Comparison of ENCODE assay signal across 8 cellular contexts in the genomic region with DNA sequence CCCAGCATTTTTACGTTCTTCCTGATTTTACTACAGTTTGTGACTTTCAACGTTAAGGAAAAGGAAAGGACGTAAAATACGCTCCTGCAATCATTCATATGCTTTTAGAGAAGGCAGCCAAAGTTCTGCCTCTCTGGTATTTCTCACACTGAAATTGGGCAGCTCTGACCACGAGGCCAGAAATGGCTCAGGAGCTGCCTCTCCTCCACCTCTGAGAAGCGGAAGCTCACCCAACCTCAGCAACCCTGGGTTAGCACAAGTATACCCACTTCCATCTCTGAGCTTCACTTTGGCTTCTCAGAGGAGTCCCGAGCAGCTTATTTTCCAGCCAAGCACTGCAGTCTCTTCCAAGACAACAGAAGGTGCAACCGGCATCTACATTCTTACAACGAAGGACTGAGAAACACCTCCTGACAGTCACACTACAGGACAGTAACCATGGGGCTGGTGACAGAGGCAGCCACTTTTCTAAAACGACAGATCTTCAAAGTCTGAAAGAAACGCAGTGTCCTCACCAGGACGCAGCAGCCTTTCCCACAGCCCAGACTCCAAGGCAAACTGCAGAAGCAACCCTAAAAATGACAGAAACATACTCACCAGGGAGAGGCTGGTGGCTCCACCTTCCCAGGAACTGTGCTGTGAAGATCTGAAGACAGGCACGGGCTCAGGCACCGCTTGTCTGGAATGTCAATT.
DNase-seq lines count a peak whose midpoint lies in the region; ATAC-seq and TF ChIP-seq lines count a peak whose summit lies in the region.
"Not testable (repeated sequence)": the region's sequence is repeated elsewhere in the genome, so short reads cannot be mapped to it uniquely, and the experiment has no call there.

No MANE protein-coding gene starts in this region.

- H3K27me3 Mint-ChIP-seq in activated naive CD8-positive, alpha-beta T cell treated with anti-CD3 and anti-CD28 coated beads, Interleukin-2, amount 10 ng/mL, durations not matched to agents 7 days and 5 days, result not testable (repeated sequence)

- POLR2A ChIA-PET in BJ (lab: Charles Lee); activated naive CD8-positive, alpha-beta T cell treated with anti-CD3 and anti-CD28 coated beads, Interleukin-2, amount 10 ng/mL, durations not matched to agents 7 days and 5 days (lab: Charles Lee): not testable (repeated sequence)

- H3K36me3 Mint-ChIP-seq in activated naive CD8-positive, alpha-beta T cell treated with anti-CD3 and anti-CD28 coated beads, Interleukin-2, amount 10 ng/mL, durations not matched to agents 7 days and 5 days, result not testable (repeated sequence)

- H2BK5ac ChIP-seq in mesendoderm (ENCODE audit: low read length), result not testable (repeated sequence)

- H3K36me3 ChIP-seq in BJ (ENCODE audit: control insufficient read depth, insufficient read depth, low read length); SK-N-MC (ENCODE audit: insufficient read depth, low read length); fibroblast of lung (ENCODE audit: control insufficient read depth, insufficient read depth, low read length); mesendoderm (ENCODE audit: control insufficient read depth, insufficient read depth, low read length): not testable (repeated sequence)

- H3K4me1 Mint-ChIP-seq in activated naive CD8-positive, alpha-beta T cell treated with anti-CD3 and anti-CD28 coated beads, Interleukin-2, amount 10 ng/mL, durations not matched to agents 7 days and 5 days, result peaks cover 14% of the 10 kb centered on the region

- H3K9ac ChIP-seq in SK-N-MC (ENCODE audit: insufficient read length); mesendoderm (ENCODE audit: low read length): not testable (repeated sequence)
- peak overlapping the region; percentile 69 for H3K9ac ChIP-seq in fibroblast of lung (ENCODE audit: insufficient read depth, low read length)

- WGBS in mesendoderm (ENCODE audit: extremely low coverage, insufficient coverage, low lambda C conversion rate), result no CpG with 5 or more reads among the region's 14 CpGs

- H2BK15ac ChIP-seq in mesendoderm (replicated peaks; ENCODE audit: low read depth), result not testable (repeated sequence)

- not testable (repeated sequence) for H3K18ac ChIP-seq in mesendoderm (ENCODE audit: low read length)

- not testable (repeated sequence) for DNase-seq in BJ (ENCODE audit: low read depth); SK-N-MC (ENCODE audit: low read depth, low spot score); activated naive CD8-positive, alpha-beta T cell treated with anti-CD3 and anti-CD28 coated beads, Interleukin-2, amount 10 ng/mL, durations not matched to agents 7 days and 5 days; fibroblast of lung (ENCODE audit: low read depth in 2 of 2); mesendoderm
- DNase-seq in stimulated activated CD8-positive, alpha-beta memory T cell treated with anti-CD3 and anti-CD28 coated beads, Interleukin-4, amount 100 ng/mL, for 48 hours, result peak; percentile 45

- not testable (repeated sequence) for H3K4me2 ChIP-seq in fibroblast of lung (ENCODE audit: extremely low read depth, insufficient read depth, low read length); mesendoderm (ENCODE audit: low read length)

- not testable (repeated sequence) for H2BK120ac ChIP-seq in mesendoderm (ENCODE audit: low read depth, low read length)

- not testable (repeated sequence) for H3K27ac ChIP-seq in SK-N-MC; mesendoderm (ENCODE audit: low read depth, low read length)
- H3K27ac ChIP-seq in fibroblast of lung (ENCODE audit: insufficient read depth, low read length), result peak overlapping the region; percentile 90

- H3K79me2 ChIP-seq in fibroblast of lung (ENCODE audit: control insufficient read depth, insufficient read depth, low read length), result peaks cover 25% of the 10 kb centered on the region
- not testable (repeated sequence) for H3K79me2 ChIP-seq in mesendoderm (ENCODE audit: control insufficient read depth, insufficient read depth, low read length)

- H2AK5ac ChIP-seq in mesendoderm (ENCODE audit: low read length), result not testable (repeated sequence)

- H3K79me1 ChIP-seq in mesendoderm (ENCODE audit: low read length), result not testable (repeated sequence)

- H4K20me1 ChIP-seq in fibroblast of lung (ENCODE audit: control insufficient read depth, extremely low read depth, insufficient read depth, low read length), result not testable (repeated sequence)

- not testable (repeated sequence) for H2AFZ ChIP-seq in fibroblast of lung (ENCODE audit: low read length)

- H4K5ac ChIP-seq in mesendoderm (ENCODE audit: low read length), result not testable (repeated sequence)

- H4K8ac ChIP-seq in mesendoderm (ENCODE audit: low read depth, low read length), result not testable (repeated sequence)

- H3K56ac ChIP-seq in mesendoderm (ENCODE audit: low read length), result peak overlapping the region; percentile 56

- H3K4me3 ChIP-seq in BJ (ENCODE audit: low read depth, low read length), result peak overlapping the region; percentile 49
- H3K4me3 ChIP-seq in SK-N-MC, result peak overlapping the region; percentile 71
- H3K4me3 ChIP-seq in fibroblast of lung (replicated peaks in 1 of 4; ENCODE audit: control extremely low read depth in 1 of 4, insufficient read depth in 1 of 4, low read depth in 3 of 4, low read length in 4 of 4), result peak overlapping the region; percentile 27 to 67 (median 48)
- H3K4me3 ChIP-seq in mesendoderm (ENCODE audit: low read length), result not testable (repeated sequence)

- peaks cover 11% of the 10 kb centered on the region for H3K4me1 ChIP-seq in fibroblast of lung (ENCODE audit: control insufficient read depth, extremely low read depth, insufficient read depth, low read length)
- H3K4me1 ChIP-seq in mesendoderm (ENCODE audit: control insufficient read depth, low read depth, low read length), result not testable (repeated sequence)

- not testable (repeated sequence) for H3K4ac ChIP-seq in mesendoderm (ENCODE audit: low read depth, low read length)

- not testable (repeated sequence) for H3K27me3 ChIP-seq in BJ (ENCODE audit: control insufficient read depth, insufficient read depth, low read length); fibroblast of lung (ENCODE audit: control insufficient read depth, insufficient read depth, low read length); mesendoderm (ENCODE audit: insufficient read depth, low read length, poor library complexity)

- peak overlapping the region; percentile 38 for H3K27ac Mint-ChIP-seq in activated naive CD8-positive, alpha-beta T cell treated with anti-CD3 and anti-CD28 coated beads, Interleukin-2, amount 10 ng/mL, durations not matched to agents 7 days and 5 days

- H3K4me3 Mint-ChIP-seq in activated naive CD8-positive, alpha-beta T cell treated with anti-CD3 and anti-CD28 coated beads, Interleukin-2, amount 10 ng/mL, durations not matched to agents 7 days and 5 days, result peak overlapping the region; percentile 56

- not testable (repeated sequence) for H3K9me3 Mint-ChIP-seq in activated naive CD8-positive, alpha-beta T cell treated with anti-CD3 and anti-CD28 coated beads, Interleukin-2, amount 10 ng/mL, durations not matched to agents 7 days and 5 days

- not testable (repeated sequence) for H3K9me3 ChIP-seq in SK-N-MC (ENCODE audit: low read depth, low read length); fibroblast of lung (ENCODE audit: control insufficient read depth, insufficient read depth, low read depth, low read length)

- TF ChIP-seq CTCF in BJ (IDR thresholded peaks at IDR 0.05; ENCODE audit: insufficient read depth, low read depth, low read length); fibroblast of lung (conservative IDR thresholded peaks at IDR 0.05 in 1 of 2, IDR thresholded peaks at IDR 0.05 in 1 of 2; ENCODE audit: low read depth in 1 of 2, low read length in 2 of 2): not testable (repeated sequence)

- CTCF ChIA-PET in BJ (lab: Yijun Ruan, JAX), result not testable (repeated sequence)

- ATAC-seq in GM21447 (IDR thresholded peaks at IDR 0.05; ENCODE audit: unreplicated experiment) (peak; percentile 41), HG03175 (IDR thresholded peaks at IDR 0.05; ENCODE audit: unreplicated experiment) (peak; percentile 39)
- peak; percentile 73 for ATAC-seq in activated naive CD8-positive, alpha-beta T cell treated with anti-CD3 and anti-CD28 coated beads, Interleukin-2, amount 10 ng/mL, durations not matched to agents 7 days and 5 days (ENCODE audit: low read depth)

- H3K23ac ChIP-seq in mesendoderm (ENCODE audit: low read length), result not testable (repeated sequence)
